Comparison of ENCODE assay signal across 21 cellular contexts in the genomic region with DNA sequence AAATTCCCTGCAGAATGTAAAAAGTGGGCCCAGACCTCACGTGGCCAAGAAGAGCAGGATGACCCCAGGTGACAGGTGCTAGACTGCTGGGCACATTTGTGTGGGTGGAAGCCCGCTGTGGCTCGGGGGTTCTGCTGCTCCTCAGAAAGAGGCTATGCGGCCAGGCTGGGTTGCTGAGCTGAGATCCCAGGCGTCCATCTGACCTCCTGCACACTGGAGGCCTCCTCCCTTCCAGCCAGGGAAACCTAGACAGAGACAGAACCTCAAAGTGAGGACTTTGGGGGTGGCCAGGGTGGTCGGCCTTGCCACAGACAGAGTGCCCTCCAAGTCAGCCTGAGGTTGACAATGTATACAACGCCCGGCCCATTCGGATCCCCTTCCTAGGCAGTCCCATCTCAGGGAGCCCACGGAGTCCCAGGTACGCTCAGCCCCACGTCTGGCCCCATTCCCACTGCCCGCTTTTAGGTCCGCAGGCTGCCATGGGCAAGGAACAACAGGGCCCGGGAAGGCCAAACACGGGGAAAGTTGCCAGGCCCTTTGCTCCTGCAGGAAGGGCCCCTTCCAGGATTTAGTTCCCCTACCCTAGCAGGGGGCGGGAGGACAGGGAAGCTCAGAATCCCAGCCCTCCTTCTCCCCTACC.
A peak's percentile ranks its signal among the peaks of the same experiment; 100 is the strongest.
DNase-seq lines count a peak whose midpoint lies in the region; TF ChIP-seq lines count a peak whose summit lies in the region.
"Had no signal": no experiment of that assay in that cellular context is flagged by ENCODE, and none has a peak within 500 bp of the region (broad histone marks: within the 10 kb centered on the region; RNA-seq: fewer than 3 reads in every experiment).

No MANE protein-coding gene starts in this region.

- peak overlapping the region; percentile 26 for H3K23ac ChIP-seq in mesendoderm (ENCODE audit: low read length)

- peak overlapping the region; percentile 72 for H2BK5ac ChIP-seq in mesendoderm (ENCODE audit: low read length)

- no peak for TF ChIP-seq EP300 in sigmoid colon (IDR thresholded peaks at IDR 0.05)

- H3K9me3 ChIP-seq in AG04450 (ENCODE audit: control insufficient read depth, insufficient read depth, low read length): no peaks in the 10 kb centered on the region
- H3K9me3 ChIP-seq in adipocyte (ENCODE audit: control insufficient read depth, low read length): no peaks in the 10 kb centered on the region
- H3K9me3 ChIP-seq in sigmoid colon: no peaks in the 10 kb centered on the region
- H3K9me3 ChIP-seq: heart left ventricle, pancreas had no signal

- peak overlapping the region; percentile 82 for H2BK120ac ChIP-seq in mesendoderm (ENCODE audit: low read depth, low read length)

- H3K4me3 ChIP-seq in AG04450 (ENCODE audit: low read depth, low read length) (no peak overlapping the region), adipocyte (ENCODE audit: low read length) (peak overlapping the region; percentile 49), mesendoderm (ENCODE audit: low read length) (no peak overlapping the region), sigmoid colon (no peak overlapping the region)
- H3K4me3 ChIP-seq: heart left ventricle, pancreas had no signal

- H2AK5ac ChIP-seq in mesendoderm (ENCODE audit: low read length): no peak overlapping the region

- H3K36me3 ChIP-seq in adipocyte (ENCODE audit: control insufficient read depth, insufficient read depth, low read length, severe bottlenecking) (no peaks in the 10 kb centered on the region), mesendoderm (ENCODE audit: control insufficient read depth, insufficient read depth, low read length) (no peaks in the 10 kb centered on the region), sigmoid colon (no peaks in the 10 kb centered on the region)
- H3K36me3 ChIP-seq: brain microvascular endothelial cell, heart left ventricle, pancreas had no signal

- DNase-seq in AG04450 (ENCODE audit: low read depth, low spot score): no peak
- DNase-seq in adipocyte (ENCODE audit: low read depth): no peak
- DNase-seq in mesendoderm: no peak
- DNase-seq in sigmoid colon: no peak
- DNase-seq in glomerular visceral epithelial cell (ENCODE audit: extremely low spot score): no peak
- DNase-seq in GF-D8 (lab: John Stamatoyannopoulos, UW): no peak
- DNase-seq in effector CD4-positive, alpha-beta T cell: no peak
- no peak for DNase-seq in NCI-H69 (lab: John Stamatoyannopoulos, UW)
- DNase-seq: ACHN; activated CD8-positive, alpha-beta T cell treated with anti-CD3 and anti-CD28 coated beads for 36 hours; activated T-cell treated with anti-CD3 and anti-CD28 coated beads, Interleukin-2, amount 50 U/mL, for 4 hours; CD4-positive, alpha-beta T cell; DMS79; kidney; MM.1S; NCI-H1694 treated with DMSO at 0.1 percent for 48 hours; NCI-H345; trophoblast cell had no signal

- H4K8ac ChIP-seq in mesendoderm (ENCODE audit: low read depth, low read length): no peak overlapping the region

- intact Hi-C loops in sigmoid colon (cut with DNase I): no loop called here

- H3K79me2 ChIP-seq in mesendoderm (ENCODE audit: control insufficient read depth, insufficient read depth, low read length): no peaks in the 10 kb centered on the region

- CTCF ChIA-PET in AG04450 (lab: Charles Lee): interaction anchor here (0.8 to 1.4 kb wide), 3 partner anchors 30 to 45 kb away, joined by 3 to 6 read pairs (median 4); no protein-coding TSS in a partner anchor

- H3K18ac ChIP-seq in mesendoderm (ENCODE audit: low read length): peak overlapping the region; percentile 78

- H3K9ac ChIP-seq in adipocyte (ENCODE audit: low read length) (peak overlapping the region; percentile 52), mesendoderm (ENCODE audit: low read length) (peak overlapping the region; percentile 16)

- peaks cover 43% of the 10 kb centered on the region for H3K4me1 ChIP-seq in adipocyte (ENCODE audit: control insufficient read depth, insufficient read depth, low read length)
- H3K4me1 ChIP-seq in mesendoderm (ENCODE audit: control insufficient read depth, low read depth, low read length): peaks cover 18% of the 10 kb centered on the region
- H3K4me1 ChIP-seq in sigmoid colon: peaks cover 0 to 32% (median 21%) of the 10 kb centered on the region in 4 donors
- H3K4me1 ChIP-seq: pancreas had no signal

- no peak overlapping the region for H4K5ac ChIP-seq in mesendoderm (ENCODE audit: low read length)

- POLR2A ChIA-PET in AG04450 (lab: Yijun Ruan, JAX): interaction anchor here (1.0 to 1.5 kb wide), 3 partner anchors 13 to 342 kb away, joined by 3 to 10 read pairs (median 4); a partner anchor contains a TSS

- H2BK15ac ChIP-seq in mesendoderm (replicated peaks; ENCODE audit: low read depth): no peak overlapping the region

- H3K79me1 ChIP-seq in mesendoderm (ENCODE audit: low read length): no peaks in the 10 kb centered on the region

- H3K56ac ChIP-seq in mesendoderm (ENCODE audit: low read length): peak overlapping the region; percentile 77

- H3K27me3 ChIP-seq in AG04450 (ENCODE audit: control insufficient read depth, insufficient read depth, low read length) (no peaks in the 10 kb centered on the region), adipocyte (replicated peaks; ENCODE audit: control insufficient read depth, insufficient read depth, low read length) (no peaks in the 10 kb centered on the region), mesendoderm (ENCODE audit: insufficient read depth, low read length, poor library complexity) (no peaks in the 10 kb centered on the region), sigmoid colon (no peaks in the 10 kb centered on the region)
- H3K27me3 ChIP-seq: brain microvascular endothelial cell, heart left ventricle had no signal

- H3K27ac ChIP-seq in AG04450 (ENCODE audit: low read depth, low read length): peak overlapping the region; percentile 42
- H3K27ac ChIP-seq in mesendoderm (ENCODE audit: low read depth, low read length): peak overlapping the region; percentile 81
- peak overlapping the region; percentile 37 to 79 (median 72) for H3K27ac ChIP-seq in sigmoid colon
- H3K27ac ChIP-seq: brain microvascular endothelial cell, pancreas had no signal

- TF ChIP-seq CTCF in AG04450 (IDR thresholded peaks at IDR 0.05; ENCODE audit: low read depth, low read length) (no peak), sigmoid colon (IDR thresholded peaks at IDR 0.05) (no peak)

- no peak overlapping the region for H3K4me2 ChIP-seq in mesendoderm (ENCODE audit: low read length)

- H3K4ac ChIP-seq in mesendoderm (ENCODE audit: low read depth, low read length): peak overlapping the region; percentile 74

- WGBS in mesendoderm (ENCODE audit: extremely low coverage, insufficient coverage, low lambda C conversion rate): no CpG with 5 or more reads among the region's 17 CpGs
- 88 to 90% methylated on average over 17 of the region's 17 CpGs for WGBS in sigmoid colon, 2 donors

- TF ChIP-seq POLR2A in sigmoid colon (IDR thresholded peaks at IDR 0.05): no peak
